ENCODE assay signal across 3 cellular contexts in the genomic region with DNA sequence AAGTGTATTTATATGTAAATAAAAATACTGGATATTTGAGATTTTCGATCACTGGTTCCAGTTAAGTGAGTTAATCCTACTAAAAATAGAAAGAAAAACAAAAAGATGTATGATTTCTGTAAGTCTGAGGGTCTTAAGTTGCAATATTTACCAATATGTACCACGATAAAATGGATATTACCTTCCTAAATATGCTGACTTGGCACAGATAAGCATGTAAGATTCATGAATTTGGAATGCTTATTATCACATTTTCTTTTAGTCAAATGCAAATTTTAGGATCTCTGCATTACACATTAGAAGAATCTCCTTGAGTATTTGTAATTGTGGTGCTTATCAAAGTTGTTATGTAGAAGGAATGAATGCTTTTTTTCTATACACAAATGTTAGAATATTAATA.
TF ChIP-seq lines count a peak whose summit lies in the region.

No MANE protein-coding gene starts in this region.

TF ChIP-seq in HepG2, 621 proteins besides CTCF, POLR2A, EP300 and RAD21:
- TF ChIP-seq ZNF101 (CRISPR knock-in tag; IDR thresholded peaks at IDR 0.05; ENCODE audit: borderline replicate concordance, low read depth) (no peak), MAFF (IDR thresholded peaks at IDR 0.05; ENCODE audit: low read depth, low read length) (peak; percentile 92), MAFK (conservative IDR thresholded peaks at IDR 0.05 in 1 of 2, IDR thresholded peaks at IDR 0.05 in 1 of 2; ENCODE audit: low read length in 2 of 2) (peak; percentile 87 to 92; a peak in 3 of 4 replicates)
TF ChIP-seq in HepG2: peak in this region for 2.

TF ChIP-seq in IMR-90, 13 proteins besides CTCF, POLR2A, EP300 and RAD21:
- TF ChIP-seq RCOR1 (IDR thresholded peaks at IDR 0.05; ENCODE audit: insufficient replicate concordance, low read length), result no peak
- no peak for TF ChIP-seq CEBPB (IDR thresholded peaks at IDR 0.05; ENCODE audit: low read depth, low read length)
- peak; percentile 91 for TF ChIP-seq MAFK (IDR thresholded peaks at IDR 0.05; ENCODE audit: low read depth, low read length)
- no peak for TF ChIP-seq SMC3 (IDR thresholded peaks at IDR 0.05; ENCODE audit: low read depth, low read length)
- TF ChIP-seq MXI1 (IDR thresholded peaks at IDR 0.05; ENCODE audit: borderline replicate concordance, low read depth, low read length), result no peak
- TF ChIP-seq BHLHE40 (IDR thresholded peaks at IDR 0.05; ENCODE audit: low read depth, low read length), result no peak
- TF ChIP-seq, protein P1, sequence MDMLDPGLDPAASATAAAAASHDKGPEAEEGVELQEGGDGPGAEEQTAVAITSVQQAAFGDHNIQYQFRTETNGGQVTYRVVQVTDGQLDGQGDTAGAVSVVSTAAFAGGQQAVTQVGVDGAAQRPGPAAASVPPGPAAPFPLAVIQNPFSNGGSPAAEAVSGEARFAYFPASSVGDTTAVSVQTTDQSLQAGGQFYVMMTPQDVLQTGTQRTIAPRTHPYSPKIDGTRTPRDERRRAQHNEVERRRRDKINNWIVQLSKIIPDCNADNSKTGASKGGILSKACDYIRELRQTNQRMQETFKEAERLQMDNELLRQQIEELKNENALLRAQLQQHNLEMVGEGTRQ (IDR thresholded peaks at IDR 0.05; ENCODE audit: low read depth, low read length), result no peak
- no peak for TF ChIP-seq NFE2L2 (IDR thresholded peaks at IDR 0.05; ENCODE audit: low read depth, low read length)
TF ChIP-seq in IMR-90: peak in this region for 1.

TF ChIP-seq in H1, 55 proteins besides CTCF, POLR2A, EP300 and RAD21:
- TF ChIP-seq ZNF274 (IDR thresholded peaks at IDR 0.05; ENCODE audit: borderline replicate concordance, extremely low read depth, low read length) (no peak), CHD1 (IDR thresholded peaks at IDR 0.05; ENCODE audit: low read depth, low read length) (no peak), ASH2L (IDR thresholded peaks at IDR 0.05; ENCODE audit: low read length) (no peak), MAFK (IDR thresholded peaks at IDR 0.05; ENCODE audit: low read depth, low read length) (peak; percentile 68; the same call in 1 of the 2 replicates), HDAC6 (IDR thresholded peaks at IDR 0.05; ENCODE audit: low read depth, low read length) (no peak)
- TF ChIP-seq, protein P2, sequence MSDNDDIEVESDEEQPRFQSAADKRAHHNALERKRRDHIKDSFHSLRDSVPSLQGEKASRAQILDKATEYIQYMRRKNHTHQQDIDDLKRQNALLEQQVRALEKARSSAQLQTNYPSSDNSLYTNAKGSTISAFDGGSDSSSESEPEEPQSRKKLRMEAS (IDR thresholded peaks at IDR 0.05), result no peak
